In genomic region chr18:9913526-9914333, GRCh38 we compare ENCODE assay signal across 1 cellular context.
TF ChIP-seq lines count a peak whose summit lies in the region.

Gene VAPA (plus strand): TSS chr18:9914016. CDS start chr18:9914257, 241 bp downstream.

TF ChIP-seq in GM12878, 131 proteins besides CTCF, POLR2A, EP300 and RAD21 (continued from another document and continues in another):
- TF ChIP-seq, protein P1, sequence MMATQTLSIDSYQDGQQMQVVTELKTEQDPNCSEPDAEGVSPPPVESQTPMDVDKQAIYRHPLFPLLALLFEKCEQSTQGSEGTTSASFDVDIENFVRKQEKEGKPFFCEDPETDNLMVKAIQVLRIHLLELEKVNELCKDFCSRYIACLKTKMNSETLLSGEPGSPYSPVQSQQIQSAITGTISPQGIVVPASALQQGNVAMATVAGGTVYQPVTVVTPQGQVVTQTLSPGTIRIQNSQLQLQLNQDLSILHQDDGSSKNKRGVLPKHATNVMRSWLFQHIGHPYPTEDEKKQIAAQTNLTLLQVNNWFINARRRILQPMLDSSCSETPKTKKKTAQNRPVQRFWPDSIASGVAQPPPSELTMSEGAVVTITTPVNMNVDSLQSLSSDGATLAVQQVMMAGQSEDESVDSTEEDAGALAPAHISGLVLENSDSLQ (IDR thresholded peaks at IDR 0.05), result peak; percentile 27; the same call in 1 of the 2 replicates
- 0 out of 2 replicates have a peak, but pooled peaks have one; percentile 62 for TF ChIP-seq CREB1 (IDR thresholded peaks at IDR 0.05; ENCODE audit: low read depth)
- TF ChIP-seq, protein P2, sequence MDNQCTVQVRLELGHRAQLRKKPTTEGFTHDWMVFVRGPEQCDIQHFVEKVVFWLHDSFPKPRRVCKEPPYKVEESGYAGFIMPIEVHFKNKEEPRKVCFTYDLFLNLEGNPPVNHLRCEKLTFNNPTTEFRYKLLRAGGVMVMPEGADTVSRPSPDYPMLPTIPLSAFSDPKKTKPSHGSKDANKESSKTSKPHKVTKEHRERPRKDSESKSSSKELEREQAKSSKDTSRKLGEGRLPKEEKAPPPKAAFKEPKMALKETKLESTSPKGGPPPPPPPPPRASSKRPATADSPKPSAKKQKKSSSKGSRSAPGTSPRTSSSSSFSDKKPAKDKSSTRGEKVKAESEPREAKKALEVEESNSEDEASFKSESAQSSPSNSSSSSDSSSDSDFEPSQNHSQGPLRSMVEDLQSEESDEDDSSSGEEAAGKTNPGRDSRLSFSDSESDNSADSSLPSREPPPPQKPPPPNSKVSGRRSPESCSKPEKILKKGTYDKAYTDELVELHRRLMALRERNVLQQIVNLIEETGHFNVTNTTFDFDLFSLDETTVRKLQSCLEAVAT (IDR thresholded peaks at IDR 0.05), result 0 out of 2 replicates have a peak, but pooled peaks have one; percentile 12
- TF ChIP-seq BACH1 (IDR thresholded peaks at IDR 0.05; ENCODE audit: borderline replicate concordance), result peak; percentile 72
- TF ChIP-seq TAF1 (IDR thresholded peaks at IDR 0.05; ENCODE audit: borderline replicate concordance, low read depth, low read length), result peak; percentile 83
- peak; percentile 33; the same call in 1 of the 2 replicates for TF ChIP-seq MXI1 (IDR thresholded peaks at IDR 0.05; ENCODE audit: low read depth, low read length)
- TF ChIP-seq, protein P3, sequence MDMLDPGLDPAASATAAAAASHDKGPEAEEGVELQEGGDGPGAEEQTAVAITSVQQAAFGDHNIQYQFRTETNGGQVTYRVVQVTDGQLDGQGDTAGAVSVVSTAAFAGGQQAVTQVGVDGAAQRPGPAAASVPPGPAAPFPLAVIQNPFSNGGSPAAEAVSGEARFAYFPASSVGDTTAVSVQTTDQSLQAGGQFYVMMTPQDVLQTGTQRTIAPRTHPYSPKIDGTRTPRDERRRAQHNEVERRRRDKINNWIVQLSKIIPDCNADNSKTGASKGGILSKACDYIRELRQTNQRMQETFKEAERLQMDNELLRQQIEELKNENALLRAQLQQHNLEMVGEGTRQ (IDR thresholded peaks at IDR 0.05; ENCODE audit: borderline replicate concordance, low read depth, low read length), result peak; percentile 80
- TF ChIP-seq, protein P4, sequence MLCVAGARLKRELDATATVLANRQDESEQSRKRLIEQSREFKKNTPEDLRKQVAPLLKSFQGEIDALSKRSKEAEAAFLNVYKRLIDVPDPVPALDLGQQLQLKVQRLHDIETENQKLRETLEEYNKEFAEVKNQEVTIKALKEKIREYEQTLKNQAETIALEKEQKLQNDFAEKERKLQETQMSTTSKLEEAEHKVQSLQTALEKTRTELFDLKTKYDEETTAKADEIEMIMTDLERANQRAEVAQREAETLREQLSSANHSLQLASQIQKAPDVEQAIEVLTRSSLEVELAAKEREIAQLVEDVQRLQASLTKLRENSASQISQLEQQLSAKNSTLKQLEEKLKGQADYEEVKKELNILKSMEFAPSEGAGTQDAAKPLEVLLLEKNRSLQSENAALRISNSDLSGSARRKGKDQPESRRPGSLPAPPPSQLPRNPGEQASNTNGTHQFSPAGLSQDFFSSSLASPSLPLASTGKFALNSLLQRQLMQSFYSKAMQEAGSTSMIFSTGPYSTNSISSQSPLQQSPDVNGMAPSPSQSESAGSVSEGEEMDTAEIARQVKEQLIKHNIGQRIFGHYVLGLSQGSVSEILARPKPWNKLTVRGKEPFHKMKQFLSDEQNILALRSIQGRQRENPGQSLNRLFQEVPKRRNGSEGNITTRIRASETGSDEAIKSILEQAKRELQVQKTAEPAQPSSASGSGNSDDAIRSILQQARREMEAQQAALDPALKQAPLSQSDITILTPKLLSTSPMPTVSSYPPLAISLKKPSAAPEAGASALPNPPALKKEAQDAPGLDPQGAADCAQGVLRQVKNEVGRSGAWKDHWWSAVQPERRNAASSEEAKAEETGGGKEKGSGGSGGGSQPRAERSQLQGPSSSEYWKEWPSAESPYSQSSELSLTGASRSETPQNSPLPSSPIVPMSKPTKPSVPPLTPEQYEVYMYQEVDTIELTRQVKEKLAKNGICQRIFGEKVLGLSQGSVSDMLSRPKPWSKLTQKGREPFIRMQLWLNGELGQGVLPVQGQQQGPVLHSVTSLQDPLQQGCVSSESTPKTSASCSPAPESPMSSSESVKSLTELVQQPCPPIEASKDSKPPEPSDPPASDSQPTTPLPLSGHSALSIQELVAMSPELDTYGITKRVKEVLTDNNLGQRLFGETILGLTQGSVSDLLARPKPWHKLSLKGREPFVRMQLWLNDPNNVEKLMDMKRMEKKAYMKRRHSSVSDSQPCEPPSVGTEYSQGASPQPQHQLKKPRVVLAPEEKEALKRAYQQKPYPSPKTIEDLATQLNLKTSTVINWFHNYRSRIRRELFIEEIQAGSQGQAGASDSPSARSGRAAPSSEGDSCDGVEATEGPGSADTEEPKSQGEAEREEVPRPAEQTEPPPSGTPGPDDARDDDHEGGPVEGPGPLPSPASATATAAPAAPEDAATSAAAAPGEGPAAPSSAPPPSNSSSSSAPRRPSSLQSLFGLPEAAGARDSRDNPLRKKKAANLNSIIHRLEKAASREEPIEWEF (IDR thresholded peaks at IDR 0.05; ENCODE audit: insufficient replicate concordance, low read depth, low read length), result no peak
- TF ChIP-seq IRF5 (IDR thresholded peaks at IDR 0.05; ENCODE audit: borderline replicate concordance), result no peak
- peak; percentile 85; the same call in 1 of the 2 replicates for TF ChIP-seq STAT1 (conservative IDR thresholded peaks at IDR 0.05)
- no peak for TF ChIP-seq ZZZ3 (IDR thresholded peaks at IDR 0.05; ENCODE audit: control insufficient read depth, insufficient read length, low read depth)
- TF ChIP-seq DPF2 (IDR thresholded peaks at IDR 0.05), result peak; percentile 89
- TF ChIP-seq ZNF274 (IDR thresholded peaks at IDR 0.05; ENCODE audit: insufficient read depth, insufficient read length), result no peak
- TF ChIP-seq NR2C1 (IDR thresholded peaks at IDR 0.05), result peak; percentile 88
- 0 out of 2 replicates have a peak, but pooled peaks have one; percentile 15 for TF ChIP-seq ZSCAN29 (IDR thresholded peaks at IDR 0.05)
- no peak for TF ChIP-seq E2F8 (IDR thresholded peaks at IDR 0.05; ENCODE audit: low read depth, partially characterized antibody)
- TF ChIP-seq NFIC (IDR thresholded peaks at IDR 0.05; ENCODE audit: low read depth, low read length), result no peak
- TF ChIP-seq WRNIP1 (IDR thresholded peaks at IDR 0.05; ENCODE audit: borderline replicate concordance, low read depth, low read length), result no peak
- TF ChIP-seq IRF4 (IDR thresholded peaks at IDR 0.05; ENCODE audit: low read depth, low read length), result 0 out of 2 replicates have a peak, but pooled peaks have one; percentile 31
- TF ChIP-seq FOS (IDR thresholded peaks at IDR 0.05; ENCODE audit: borderline replicate concordance, extremely low read depth, insufficient read length), result no peak
- TF ChIP-seq GABPA (IDR thresholded peaks at IDR 0.05; ENCODE audit: low read depth), result no peak
- TF ChIP-seq SMAD5 (IDR thresholded peaks at IDR 0.05; ENCODE audit: low read depth), result peak; percentile 50; the same call in 1 of the 2 replicates
- peak; percentile 34 for TF ChIP-seq NR2F1 (conservative IDR thresholded peaks at IDR 0.05)
- TF ChIP-seq MYC (IDR thresholded peaks at IDR 0.05; ENCODE audit: insufficient read depth, insufficient read length, insufficient replicate concordance, low read length, severe bottlenecking), result no peak
- 0 out of 2 replicates have a peak, but pooled peaks have one; percentile 15 for TF ChIP-seq TBL1XR1 (IDR thresholded peaks at IDR 0.05; ENCODE audit: low read depth, low read length)
- no peak for TF ChIP-seq MTA3 (IDR thresholded peaks at IDR 0.05; ENCODE audit: borderline replicate concordance, low read length)
- TF ChIP-seq ATF7 (IDR thresholded peaks at IDR 0.05; ENCODE audit: low read depth), result no peak
- TF ChIP-seq ZNF207 (IDR thresholded peaks at IDR 0.05; ENCODE audit: borderline replicate concordance), result peak; percentile 79; the same call in 1 of the 2 replicates
- no peak for TF ChIP-seq ZNF217 (IDR thresholded peaks at IDR 0.05)
- TF ChIP-seq EGR1 (IDR thresholded peaks at IDR 0.05; ENCODE audit: borderline replicate concordance in 1 of 2, low read depth in 2 of 2, low read length in 2 of 2), result peak; percentile 71 to 79
- TF ChIP-seq PRDM15 (CRISPR knock-in tag; IDR thresholded peaks at IDR 0.05), result no peak
- peak; percentile 96 for TF ChIP-seq USF1 (IDR thresholded peaks at IDR 0.05; ENCODE audit: borderline replicate concordance, extremely low read length, insufficient read depth, low read depth, low read length)
- peak; percentile 20; the same call in 1 of the 2 replicates for TF ChIP-seq ZBTB40 (IDR thresholded peaks at IDR 0.05; ENCODE audit: borderline replicate concordance)
